Comparison of ENCODE assay signal across 18 cellular contexts in genomic region chrX:19659929-19660328, GRCh38.
DNase-seq lines count a peak whose midpoint lies in the region; ATAC-seq, FAIRE-seq and TF ChIP-seq lines count a peak whose summit lies in the region.
"Had no signal": no experiment of that assay in that cellular context is flagged by ENCODE, and none has a peak within 500 bp of the region (broad histone marks: within the 10 kb centered on the region; RNA-seq: fewer than 3 reads in every experiment).

No MANE protein-coding gene starts in this region.

- H3K79me2 ChIP-seq in Loucy (ENCODE audit: insufficient read depth, low read length), result 0 out of 2 replicates have a peak, but pooled peaks cover 5% of the 10 kb centered on the region

- DNase-seq in activated CD8-positive, alpha-beta T cell treated with anti-CD3 and anti-CD28 coated beads for 36 hours, result no peak
- no peak for DNase-seq in activated CD8-positive, alpha-beta T cell treated with anti-CD3 and anti-CD28 coated beads, Interleukin-2, amount 10 ng/mL, durations not matched to agents 7 days and 5 days
- DNase-seq in caudate nucleus (lab: John Stamatoyannopoulos, UW) (no peak), substantia nigra (lab: John Stamatoyannopoulos, UW) (no peak), GM19239 (ENCODE audit: insufficient read length, low spot score) (no peak), dedifferentiated amniotic fluid mesenchymal stem cell (ENCODE audit: extremely low spot score) (no peak)
- DNase-seq: activated CD4-positive, alpha-beta T cell treated with anti-CD3 and anti-CD28 coated beads for 48 hours; activated T-cell treated with anti-CD3 and anti-CD28 coated beads, Interleukin-2, amount 50 U/mL, for 1 hour; KBM-7; NCI-H1694; stimulated activated CD4-positive, alpha-beta T cell treated with anti-CD3 and anti-CD28 coated beads, Interleukin-2, amount 100 ng/mL, for 48 hours; stimulated activated CD8-positive, alpha-beta memory T cell treated with anti-CD3 and anti-CD28 coated beads, Interleukin-4, amount 100 ng/mL, for 48 hours had no signal

- H3K27ac Mint-ChIP-seq in activated CD8-positive, alpha-beta T cell treated with anti-CD3 and anti-CD28 coated beads for 36 hours, result no peak overlapping the region
- no peak overlapping the region for H3K27ac Mint-ChIP-seq in activated CD8-positive, alpha-beta T cell treated with anti-CD3 and anti-CD28 coated beads, Interleukin-2, amount 10 ng/mL, durations not matched to agents 7 days and 5 days
- H3K27ac Mint-ChIP-seq: mesothelial cell of epicardium; T-helper 2 cell treated with Interferon-gamma antibody and Interleukin-4, amounts not matched to agents 5 μg/mL and 100 μg/mL, for 36 hours had no signal

- H3K4me2 ChIP-seq in Loucy (ENCODE audit: low read depth, low read length, poor library complexity, severe bottlenecking), result no peak overlapping the region

- CTCF ChIA-PET in activated CD8-positive, alpha-beta T cell treated with anti-CD3 and anti-CD28 coated beads for 36 hours (lab: Charles Lee), result interaction anchor here (0.9 to 1.1 kb wide), 2 partner anchors 9 to 66 kb away, joined by 3 to 5 read pairs; no protein-coding TSS in a partner anchor
- CTCF ChIA-PET in activated CD8-positive, alpha-beta T cell treated with anti-CD3 and anti-CD28 coated beads, Interleukin-2, amount 10 ng/mL, durations not matched to agents 7 days and 5 days (lab: Charles Lee), result interaction anchor here (0.5 to 1.1 kb wide), 2 partner anchors 22 to 139 kb away, joined by 3 read pairs; no protein-coding TSS in a partner anchor

- H3K4me3 ChIP-seq in Loucy (ENCODE audit: low read length, poor library complexity, severe bottlenecking), result no peak overlapping the region

- POLR2A ChIA-PET in activated CD8-positive, alpha-beta T cell treated with anti-CD3 and anti-CD28 coated beads for 36 hours (lab: Charles Lee), result interaction anchor here (0.7 kb wide), 1 partner anchor 20 kb away, joined by 3 read pairs; no protein-coding TSS in a partner anchor
- POLR2A ChIA-PET in activated CD8-positive, alpha-beta T cell treated with anti-CD3 and anti-CD28 coated beads, Interleukin-2, amount 10 ng/mL, durations not matched to agents 7 days and 5 days (lab: Charles Lee), result no interaction called here

- H3K27me3 ChIP-seq in Loucy (ENCODE audit: insufficient read depth, low read length, poor library complexity, severe bottlenecking), result no peaks in the 10 kb centered on the region

- no peaks in the 10 kb centered on the region for H4K20me1 ChIP-seq in Loucy (ENCODE audit: insufficient read depth, low read length, poor library complexity, severe bottlenecking)

- H3K9me3 ChIP-seq in Loucy (ENCODE audit: insufficient read depth, low read depth, low read length), result no peaks in the 10 kb centered on the region

- no peaks in the 10 kb centered on the region for H3K9me3 Mint-ChIP-seq in activated CD8-positive, alpha-beta T cell treated with anti-CD3 and anti-CD28 coated beads for 36 hours
- H3K9me3 Mint-ChIP-seq in activated CD8-positive, alpha-beta T cell treated with anti-CD3 and anti-CD28 coated beads, Interleukin-2, amount 10 ng/mL, durations not matched to agents 7 days and 5 days (ENCODE audit: insufficient read depth), result no peaks in the 10 kb centered on the region
- H3K9me3 Mint-ChIP-seq: T-helper 2 cell treated with Interferon-gamma antibody and Interleukin-4, amounts not matched to agents 5 μg/mL and 100 μg/mL, for 36 hours had no signal

- no peak overlapping the region for H3K9ac ChIP-seq in Loucy (ENCODE audit: low read depth, low read length, poor library complexity, severe bottlenecking)

- H3K4me1 ChIP-seq in Loucy (ENCODE audit: insufficient read depth, low read length, poor library complexity, severe bottlenecking), result no peaks in the 10 kb centered on the region

- 0 out of 2 replicates have a peak, but pooled peaks cover 8% of the 10 kb centered on the region for H3K36me3 ChIP-seq in Loucy (ENCODE audit: insufficient read depth, low read length)

- H3F3A ChIP-seq in Loucy (ENCODE audit: low read depth), result no peaks in the 10 kb centered on the region

- no peaks in the 10 kb centered on the region for H3K27me3 Mint-ChIP-seq in activated CD8-positive, alpha-beta T cell treated with anti-CD3 and anti-CD28 coated beads for 36 hours
- no peaks in the 10 kb centered on the region for H3K27me3 Mint-ChIP-seq in activated CD8-positive, alpha-beta T cell treated with anti-CD3 and anti-CD28 coated beads, Interleukin-2, amount 10 ng/mL, durations not matched to agents 7 days and 5 days (ENCODE audit: low read depth)

- H2AFZ ChIP-seq in Loucy (ENCODE audit: low read length), result no peak overlapping the region

- peak; percentile 14 for TF ChIP-seq CTCF in activated CD8-positive, alpha-beta T cell treated with anti-CD3 and anti-CD28 coated beads for 36 hours (IDR thresholded peaks at IDR 0.05)
- TF ChIP-seq CTCF in Loucy (conservative IDR thresholded peaks at IDR 0.05; ENCODE audit: low read length), result peak; percentile 18

- no peak overlapping the region for H3K4me3 Mint-ChIP-seq in activated CD8-positive, alpha-beta T cell treated with anti-CD3 and anti-CD28 coated beads for 36 hours
- H3K4me3 Mint-ChIP-seq in activated CD8-positive, alpha-beta T cell treated with anti-CD3 and anti-CD28 coated beads, Interleukin-2, amount 10 ng/mL, durations not matched to agents 7 days and 5 days, result no peak overlapping the region
- H3K4me3 Mint-ChIP-seq: mesothelial cell of epicardium; T-helper 2 cell treated with Interferon-gamma antibody and Interleukin-4, amounts not matched to agents 5 μg/mL and 100 μg/mL, for 36 hours had no signal

- H3K4me1 Mint-ChIP-seq in activated CD8-positive, alpha-beta T cell treated with anti-CD3 and anti-CD28 coated beads for 36 hours (ENCODE audit: low read depth), result peaks cover 57% of the 10 kb centered on the region
- peaks cover 2% of the 10 kb centered on the region for H3K4me1 Mint-ChIP-seq in activated CD8-positive, alpha-beta T cell treated with anti-CD3 and anti-CD28 coated beads, Interleukin-2, amount 10 ng/mL, durations not matched to agents 7 days and 5 days (ENCODE audit: low read depth)

- no peak for FAIRE-seq in GM19239 (lab: Jason Lieb, UNC)
- FAIRE-seq: colon, D721Med had no signal

- intact Hi-C loops in activated CD8-positive, alpha-beta T cell treated with anti-CD3 and anti-CD28 coated beads for 36 hours (cut with micrococcal nuclease), result no loop called here

- H3K27ac ChIP-seq in caudate nucleus (ENCODE audit: low read depth, low read length), result peak overlapping the region; percentile 28
- H3K27ac ChIP-seq in substantia nigra (ENCODE audit: low read depth, low read length, poor library complexity, severe bottlenecking), result peak overlapping the region; percentile 79

- peaks cover 31% of the 10 kb centered on the region for H3K36me3 Mint-ChIP-seq in activated CD8-positive, alpha-beta T cell treated with anti-CD3 and anti-CD28 coated beads for 36 hours (ENCODE audit: low read depth)
- peaks cover 25% of the 10 kb centered on the region for H3K36me3 Mint-ChIP-seq in activated CD8-positive, alpha-beta T cell treated with anti-CD3 and anti-CD28 coated beads, Interleukin-2, amount 10 ng/mL, durations not matched to agents 7 days and 5 days (ENCODE audit: low read depth)

- no peaks in the 10 kb centered on the region for H3K9me2 ChIP-seq in Loucy (replicated peaks; ENCODE audit: low read depth, low read length)

- ATAC-seq in activated CD8-positive, alpha-beta T cell treated with anti-CD3 and anti-CD28 coated beads for 36 hours, result peak; percentile 61
- no peak for ATAC-seq in activated CD8-positive, alpha-beta T cell treated with anti-CD3 and anti-CD28 coated beads, Interleukin-2, amount 10 ng/mL, durations not matched to agents 7 days and 5 days
- ATAC-seq in GM19328 (IDR thresholded peaks at IDR 0.05; ENCODE audit: unreplicated experiment), result no peak
